Comparison of ENCODE assay signal across 34 cellular contexts in genomic region chr17:22515599-22515998, GRCh38.
"Had no signal": no experiment of that assay in that cellular context is flagged by ENCODE, and none has a peak within 500 bp of the region (broad histone marks: within the 10 kb centered on the region; RNA-seq: fewer than 3 reads in every experiment).

No MANE protein-coding gene starts in this region.

- H3K36me3 Mint-ChIP-seq: activated CD4-positive, alpha-beta memory T cell treated with anti-CD3 and anti-CD28 coated beads for 36 hours; activated naive CD4-positive, alpha-beta T cell treated with anti-CD3 and anti-CD28 coated beads, Interleukin-2, amount 10 ng/mL, durations not matched to agents 7 days and 5 days; activated naive CD4-positive, alpha-beta T cell treated with anti-CD3 and anti-CD28 coated beads, Interleukin-2, amount 50 U/mL, for 24 hours; activated naive CD8-positive, alpha-beta T cell; activated naive CD8-positive, alpha-beta T cell treated with anti-CD3 and anti-CD28 coated beads, Interleukin-2, amount 10 ng/mL, durations not matched to agents 7 days and 5 days; brain had no signal

- H3K27ac Mint-ChIP-seq: activated B cell treated with CpG ODN at 0.5 μM for 24 hours; activated CD4-positive, alpha-beta memory T cell treated with anti-CD3 and anti-CD28 coated beads for 36 hours; activated CD4-positive, alpha-beta T cell treated with anti-CD3 and anti-CD28 coated beads, Interleukin-2, amount 10 ng/mL, durations not matched to agents 24 days and 14 days; activated CD8-positive, alpha-beta T cell treated with anti-CD3 and anti-CD28 coated beads for 36 hours; activated naive CD4-positive, alpha-beta T cell treated with anti-CD3 and anti-CD28 coated beads, Interleukin-2, amount 10 ng/mL, durations not matched to agents 7 days and 5 days; activated naive CD4-positive, alpha-beta T cell treated with anti-CD3 and anti-CD28 coated beads, Interleukin-2, amount 50 U/mL, for 24 hours; activated naive CD8-positive, alpha-beta T cell; activated naive CD8-positive, alpha-beta T cell treated with anti-CD3 and anti-CD28 coated beads, Interleukin-2, amount 10 ng/mL, durations not matched to agents 7 days and 5 days; activated naive CD8-positive, alpha-beta T cell treated with anti-CD3 and anti-CD28 coated beads, Interleukin-2, amount 50 U/mL, for 24 hours; activated T-helper 2 cell treated with anti-CD3 and anti-CD28 coated beads, Interferon-gamma antibody, Interleukin-2, Interleukin-4, amounts not matched to agents 10 μg/mL and 5 μg/mL and 100 μg/mL, durations not matched to agents 14 hours and 24 hours and 36 hours; brain; T-helper 1 cell treated with Interleukin-12 subunit alpha and Interleukin-12 subunit beta and Interleukin-4 antibody, amounts not matched to agents 30 μg/mL and 1 μg/mL, for 36 hours; T-helper 2 cell treated with Interferon-gamma antibody and Interleukin-4, amounts not matched to agents 5 μg/mL and 100 μg/mL, for 36 hours had no signal

- H3K4me3 Mint-ChIP-seq: activated B cell treated with CpG ODN at 0.5 μM for 24 hours; activated CD4-positive, alpha-beta memory T cell treated with anti-CD3 and anti-CD28 coated beads for 36 hours; activated CD4-positive, alpha-beta T cell treated with anti-CD3 and anti-CD28 coated beads, Interleukin-2, amount 10 ng/mL, durations not matched to agents 24 days and 14 days; activated CD8-positive, alpha-beta T cell treated with anti-CD3 and anti-CD28 coated beads for 36 hours; activated naive CD4-positive, alpha-beta T cell treated with anti-CD3 and anti-CD28 coated beads, Interleukin-2, amount 10 ng/mL, durations not matched to agents 7 days and 5 days; activated naive CD4-positive, alpha-beta T cell treated with anti-CD3 and anti-CD28 coated beads, Interleukin-2, amount 50 U/mL, for 24 hours; activated naive CD8-positive, alpha-beta T cell; activated naive CD8-positive, alpha-beta T cell treated with anti-CD3 and anti-CD28 coated beads, Interleukin-2, amount 10 ng/mL, durations not matched to agents 7 days and 5 days; activated naive CD8-positive, alpha-beta T cell treated with anti-CD3 and anti-CD28 coated beads, Interleukin-2, amount 50 U/mL, for 24 hours; brain; central memory CD8-positive, alpha-beta T cell; T-helper 1 cell treated with Interleukin-12 subunit alpha and Interleukin-12 subunit beta and Interleukin-4 antibody, amounts not matched to agents 30 μg/mL and 1 μg/mL, for 36 hours; T-helper 2 cell treated with Interferon-gamma antibody and Interleukin-4, amounts not matched to agents 5 μg/mL and 100 μg/mL, for 36 hours had no signal

- H3K4me1 Mint-ChIP-seq: activated B cell treated with CpG ODN at 0.5 μM for 24 hours; activated CD4-positive, alpha-beta T cell treated with anti-CD3 and anti-CD28 coated beads, Interleukin-2, amount 10 ng/mL, durations not matched to agents 24 days and 14 days; activated naive CD4-positive, alpha-beta T cell treated with anti-CD3 and anti-CD28 coated beads, Interleukin-2, amount 10 ng/mL, durations not matched to agents 7 days and 5 days; activated naive CD4-positive, alpha-beta T cell treated with anti-CD3 and anti-CD28 coated beads, Interleukin-2, amount 50 U/mL, for 24 hours; activated naive CD8-positive, alpha-beta T cell treated with anti-CD3 and anti-CD28 coated beads, Interleukin-2, amount 10 ng/mL, durations not matched to agents 7 days and 5 days; activated naive CD8-positive, alpha-beta T cell treated with anti-CD3 and anti-CD28 coated beads, Interleukin-2, amount 50 U/mL, for 24 hours; brain; central memory CD8-positive, alpha-beta T cell had no signal

- FAIRE-seq: bronchial epithelial cell, TTC549 had no signal

- DNase-seq: activated B cell treated with CpG ODN at 0.5 μM for 24 hours; activated CD4-positive, alpha-beta memory T cell treated with anti-CD3 and anti-CD28 coated beads for 36 hours; activated CD4-positive, alpha-beta T cell treated with anti-CD3 and anti-CD28 coated beads for 4 hours; activated CD4-positive, alpha-beta T cell treated with anti-CD3 and anti-CD28 coated beads, Interleukin-2, amount 10 ng/mL, durations not matched to agents 24 days and 14 days; activated CD4-positive, alpha-beta T cell treated with anti-CD3 and anti-CD28 coated beads, Interleukin-2, amount 50 U/mL, for 1 hour; activated CD4-positive, alpha-beta T cell treated with anti-CD3 and anti-CD28 coated beads, Interleukin-2, amount 50 U/mL, for 4 hours; activated CD4-positive, CD25-positive, alpha-beta regulatory T cell treated with anti-CD3 and anti-CD28 coated beads, Interleukin-2, amount 50 U/mL, for 72 hours; activated CD8-positive, alpha-beta memory T cell treated with anti-CD3 and anti-CD28 coated beads, Interleukin-2, amount 50 U/mL, for 4 hours; activated CD8-positive, alpha-beta T cell treated with anti-CD3 and anti-CD28 coated beads for 36 hours; activated effector memory CD4-positive, alpha-beta T cell treated with Interleukin-2 at 50 U/mL for 16 hours; activated gamma-delta T cell; activated naive CD4-positive, alpha-beta T cell treated with anti-CD3 and anti-CD28 coated beads, Interleukin-2, amount 10 ng/mL, durations not matched to agents 7 days and 5 days; activated naive CD4-positive, alpha-beta T cell treated with Interleukin-2 at 50 U/mL for 16 hours; activated naive CD8-positive, alpha-beta T cell treated with anti-CD3 and anti-CD28 coated beads, Interleukin-2, amount 10 ng/mL, durations not matched to agents 7 days and 5 days; activated naive CD8-positive, alpha-beta T cell treated with anti-CD3 and anti-CD28 coated beads, Interleukin-2, amount 50 U/mL, for 24 hours; activated T-cell treated with anti-CD3 and anti-CD28 coated beads for 4 hours; activated T-cell treated with anti-CD3 and anti-CD28 coated beads, Interleukin-2, amount 50 U/mL, for 1 hour; activated T-cell treated with anti-CD3 and anti-CD28 coated beads, Interleukin-2, amount 50 U/mL, for 48 hours; amygdala; anterior cingulate cortex; caudate nucleus; cerebellar nuclear complex; T-helper 1 cell; T-helper 2 cell; T-helper 9 cell had no signal

- H3K27me3 Mint-ChIP-seq: activated B cell treated with CpG ODN at 0.5 μM for 24 hours; activated CD4-positive, alpha-beta memory T cell treated with anti-CD3 and anti-CD28 coated beads for 36 hours; activated CD4-positive, alpha-beta T cell treated with anti-CD3 and anti-CD28 coated beads, Interleukin-2, amount 10 ng/mL, durations not matched to agents 24 days and 14 days; activated CD8-positive, alpha-beta T cell treated with anti-CD3 and anti-CD28 coated beads for 36 hours; activated naive CD4-positive, alpha-beta T cell treated with anti-CD3 and anti-CD28 coated beads, Interleukin-2, amount 10 ng/mL, durations not matched to agents 7 days and 5 days; activated naive CD8-positive, alpha-beta T cell; activated naive CD8-positive, alpha-beta T cell treated with anti-CD3 and anti-CD28 coated beads, Interleukin-2, amount 10 ng/mL, durations not matched to agents 7 days and 5 days; activated naive CD8-positive, alpha-beta T cell treated with anti-CD3 and anti-CD28 coated beads, Interleukin-2, amount 50 U/mL, for 24 hours; brain; central memory CD8-positive, alpha-beta T cell had no signal
